14 cellular contexts compared by ENCODE assay signal in genomic region chr1:226976671-226977287, GRCh38. TPM values are rescaled to one million over a fixed set of nuclear protein-coding genes. Genes with fewer than 3 reads are reported as not detected.
DNase-seq lines count a peak whose midpoint lies in the region; ATAC-seq and TF ChIP-seq lines count a peak whose summit lies in the region.
"Had no signal": no experiment of that assay in that cellular context is flagged by ENCODE, and none has a peak within 500 bp of the region (broad histone marks: within the 10 kb centered on the region; RNA-seq: fewer than 3 reads in every experiment).

No MANE protein-coding gene starts in this region.

- H3K9me3 Mint-ChIP-seq in activated CD4-positive, alpha-beta T cell treated with anti-CD3 and anti-CD28 coated beads, Interleukin-2, amount 10 ng/mL, durations not matched to agents 24 days and 14 days: peaks cover 4% of the 10 kb centered on the region
- H3K9me3 Mint-ChIP-seq in CD14-positive monocyte: peaks cover 0 to 3% (median 1%) of the 10 kb centered on the region in 7 donors
- H3K9me3 Mint-ChIP-seq in stimulated activated naive CD8-positive, alpha-beta T cell treated with anti-CD3 and anti-CD28 coated beads, Interleukin-15, amount 100 ng/mL, for 72 hours: peaks cover 3 to 4% of the 10 kb centered on the region in 2 donors

- H3K36me3 Mint-ChIP-seq in activated CD4-positive, alpha-beta T cell treated with anti-CD3 and anti-CD28 coated beads, Interleukin-2, amount 10 ng/mL, durations not matched to agents 24 days and 14 days (ENCODE audit: low read depth): peaks cover 6% of the 10 kb centered on the region
- H3K36me3 Mint-ChIP-seq in CD14-positive monocyte: peaks cover 29 to 56% of the 10 kb centered on the region in 2 donors

- H3K4me3 Mint-ChIP-seq in activated CD4-positive, alpha-beta T cell treated with anti-CD3 and anti-CD28 coated beads, Interleukin-2, amount 10 ng/mL, durations not matched to agents 24 days and 14 days: no peak overlapping the region
- H3K4me3 Mint-ChIP-seq in CD14-positive monocyte: no peak overlapping the region
- no peak overlapping the region for H3K4me3 Mint-ChIP-seq in stimulated activated naive CD8-positive, alpha-beta T cell treated with anti-CD3 and anti-CD28 coated beads, Interleukin-15, amount 100 ng/mL, for 72 hours

- H3K27ac ChIP-seq in cingulate gyrus (ENCODE audit: low read depth, low read length): peak overlapping the region; percentile 47
- H3K27ac ChIP-seq: BLaER1 had no signal

- DNase-seq in activated CD4-positive, alpha-beta T cell treated with anti-CD3 and anti-CD28 coated beads, Interleukin-2, amount 10 ng/mL, durations not matched to agents 24 days and 14 days: peak; percentile 44
- DNase-seq in activated CD4-positive, alpha-beta T cell treated with anti-CD3 and anti-CD28 coated beads for 4 hours: no peak
- peak; percentile 26 for DNase-seq in CD14-positive monocyte (ENCODE audit: low spot score)
- peak; percentile 11 for DNase-seq in omental fat pad (ENCODE audit: low spot score)
- no peak for DNase-seq in stimulated activated naive CD8-positive, alpha-beta T cell treated with anti-CD3 and anti-CD28 coated beads, Interleukin-15, amount 100 ng/mL, for 72 hours
- no peak for DNase-seq in dedifferentiated amniotic fluid mesenchymal stem cell (ENCODE audit: extremely low spot score)
- DNase-seq: 8988T, NCI-H1417, NCI-H2029, NCI-H510A had no signal

- ATAC-seq in omental fat pad (ENCODE audit: low FRiP score) (no peak), HG02623 (IDR thresholded peaks at IDR 0.05; ENCODE audit: unreplicated experiment) (no peak)
- ATAC-seq in stimulated activated naive CD8-positive, alpha-beta T cell treated with anti-CD3 and anti-CD28 coated beads, Interleukin-15, amount 100 ng/mL, for 72 hours: no peak
- ATAC-seq: Panc1 had no signal

- H3K27ac Mint-ChIP-seq in activated CD4-positive, alpha-beta T cell treated with anti-CD3 and anti-CD28 coated beads, Interleukin-2, amount 10 ng/mL, durations not matched to agents 24 days and 14 days: no peak overlapping the region
- peak overlapping the region in 1 of 7 donors; percentile 65 for H3K27ac Mint-ChIP-seq in CD14-positive monocyte
- no peak overlapping the region for H3K27ac Mint-ChIP-seq in stimulated activated naive CD8-positive, alpha-beta T cell treated with anti-CD3 and anti-CD28 coated beads, Interleukin-15, amount 100 ng/mL, for 72 hours

- intact Hi-C loops in activated CD4-positive, alpha-beta T cell treated with anti-CD3 and anti-CD28 coated beads, Interleukin-2, amount 10 ng/mL, durations not matched to agents 24 days and 14 days (cut with micrococcal nuclease): no loop called here
- intact Hi-C loops in CD14-positive monocyte (cut with micrococcal nuclease): no loop called here

- no peaks in the 10 kb centered on the region for H3K27me3 Mint-ChIP-seq in activated CD4-positive, alpha-beta T cell treated with anti-CD3 and anti-CD28 coated beads, Interleukin-2, amount 10 ng/mL, durations not matched to agents 24 days and 14 days
- H3K27me3 Mint-ChIP-seq in CD14-positive monocyte (ENCODE audit: low read depth in 3 of 3): no peaks in the 10 kb centered on the region
- H3K27me3 Mint-ChIP-seq in stimulated activated naive CD8-positive, alpha-beta T cell treated with anti-CD3 and anti-CD28 coated beads, Interleukin-15, amount 100 ng/mL, for 72 hours: no peaks in the 10 kb centered on the region

- TF ChIP-seq CTCF in CD14-positive monocyte (IDR thresholded peaks at IDR 0.05): no peak
- TF ChIP-seq CTCF in omental fat pad (IDR thresholded peaks at IDR 0.05): no peak

- no peaks in the 10 kb centered on the region for H3K4me1 Mint-ChIP-seq in activated CD4-positive, alpha-beta T cell treated with anti-CD3 and anti-CD28 coated beads, Interleukin-2, amount 10 ng/mL, durations not matched to agents 24 days and 14 days
- peaks cover 8% of the 10 kb centered on the region for H3K4me1 Mint-ChIP-seq in CD14-positive monocyte
- no peaks in the 10 kb centered on the region for H3K4me1 Mint-ChIP-seq in stimulated activated naive CD8-positive, alpha-beta T cell treated with anti-CD3 and anti-CD28 coated beads, Interleukin-15, amount 100 ng/mL, for 72 hours

RNA-seq across cellular contexts. Expression of gene COQ8A, which starts 36.7 kb away (rescaled TPM):
- 27.0 and 35.3 TPM in 2 replicates for total RNA-seq in activated CD4-positive, alpha-beta T cell treated with anti-CD3 and anti-CD28 coated beads, Interleukin-2, amount 10 ng/mL, durations not matched to agents 24 days and 14 days
- polyA plus RNA-seq in CD14-positive monocyte: 10 to 100 TPM; 33.1 to 38.2 TPM
- 100 to 1,000 TPM; 118 to 175 (median 140) TPM for total RNA-seq in omental fat pad

Comparison
In these comparisons a context has a peak if more than half of its experiments do, and no peak if none do; other contexts are left out.
1. DNase-seq: peak in activated CD4-positive, alpha-beta T cell treated with anti-CD3 and anti-CD28 coated beads, Interleukin-2, amount 10 ng/mL, durations not matched to agents 24 days and 14 days (single experiment), CD14-positive monocyte (single experiment) and omental fat pad (single experiment); none in activated CD4-positive, alpha-beta T cell treated with anti-CD3 and anti-CD28 coated beads for 4 hours (0 of 2), stimulated activated naive CD8-positive, alpha-beta T cell treated with anti-CD3 and anti-CD28 coated beads, Interleukin-15, amount 100 ng/mL, for 72 hours (0 of 2) and dedifferentiated amniotic fluid mesenchymal stem cell (single experiment).